ENCODE assay signal across 25 cellular contexts in the genomic region with DNA sequence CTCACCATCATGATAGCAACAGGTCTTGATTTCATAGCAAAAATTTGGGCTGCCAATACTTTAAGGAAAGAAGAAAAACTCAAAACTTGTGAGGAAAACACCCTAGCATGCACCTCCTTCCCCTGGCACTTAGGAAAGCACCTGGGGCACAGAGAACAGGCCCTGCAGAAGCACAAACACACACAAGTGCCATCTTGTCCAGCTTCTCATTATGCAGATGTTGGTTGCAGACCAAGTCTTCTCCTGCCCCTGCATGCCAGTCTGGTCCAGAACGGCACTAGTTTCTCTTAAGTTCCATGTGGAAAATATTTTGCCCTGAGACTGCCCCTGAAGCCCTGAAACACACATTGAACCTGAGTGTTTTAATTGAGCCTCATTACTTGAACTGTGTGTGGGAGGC. TPM values are rescaled to one million over a fixed set of nuclear protein-coding genes. Genes with fewer than 3 reads are reported as not detected.
"Had no signal": no experiment of that assay in that cellular context is flagged by ENCODE, and none has a peak within 500 bp of the region (broad histone marks: within the 10 kb centered on the region; RNA-seq: fewer than 3 reads in every experiment).

No MANE protein-coding gene starts in this region.

- H3K36me3 Mint-ChIP-seq: activated CD4-positive, alpha-beta memory T cell treated with anti-CD3 and anti-CD28 coated beads for 36 hours; activated naive CD8-positive, alpha-beta T cell had no signal

- H3K27me3 Mint-ChIP-seq: activated CD4-positive, alpha-beta memory T cell treated with anti-CD3 and anti-CD28 coated beads for 36 hours; activated naive CD8-positive, alpha-beta T cell had no signal

- H3K27ac Mint-ChIP-seq: activated CD4-positive, alpha-beta memory T cell treated with anti-CD3 and anti-CD28 coated beads for 36 hours; activated CD4-positive, alpha-beta T cell treated with anti-CD3 and anti-CD28 coated beads, Interleukin-2, amount 10 ng/mL, durations not matched to agents 7 days and 5 days; activated naive CD4-positive, alpha-beta T cell treated with anti-CD3 and anti-CD28 coated beads for 36 hours; activated naive CD8-positive, alpha-beta T cell; activated T-helper 17 cell treated with anti-CD3 and anti-CD28 coated beads, Interleukin-2, amount 50 U/mL, for 72 hours had no signal

- ATAC-seq: activated T-helper 17 cell treated with anti-CD3 and anti-CD28 coated beads, Interleukin-2, amount 50 U/mL, for 72 hours had no signal

- H3K9me3 Mint-ChIP-seq: activated CD4-positive, alpha-beta memory T cell treated with anti-CD3 and anti-CD28 coated beads for 36 hours; activated CD4-positive, alpha-beta T cell treated with anti-CD3 and anti-CD28 coated beads, Interleukin-2, amount 10 ng/mL, durations not matched to agents 7 days and 5 days; activated naive CD4-positive, alpha-beta T cell treated with anti-CD3 and anti-CD28 coated beads for 36 hours; activated T-helper 17 cell treated with anti-CD3 and anti-CD28 coated beads, Interleukin-2, amount 50 U/mL, for 72 hours had no signal

- H3K4me3 ChIP-seq: Peyer's patch had no signal

- H3K4me3 Mint-ChIP-seq: activated CD4-positive, alpha-beta memory T cell treated with anti-CD3 and anti-CD28 coated beads for 36 hours; activated CD4-positive, alpha-beta T cell treated with anti-CD3 and anti-CD28 coated beads, Interleukin-2, amount 10 ng/mL, durations not matched to agents 7 days and 5 days; activated naive CD4-positive, alpha-beta T cell treated with anti-CD3 and anti-CD28 coated beads for 36 hours; activated naive CD8-positive, alpha-beta T cell; activated T-helper 17 cell treated with anti-CD3 and anti-CD28 coated beads, Interleukin-2, amount 50 U/mL, for 72 hours had no signal

- H3K4me1 ChIP-seq: Peyer's patch had no signal

- H3K36me3 ChIP-seq: brain microvascular endothelial cell, Peyer's patch had no signal

- H3K9me3 ChIP-seq: Peyer's patch had no signal

- DNase-seq: activated CD4-positive, alpha-beta memory T cell treated with anti-CD3 and anti-CD28 coated beads for 36 hours; activated CD4-positive, alpha-beta T cell treated with anti-CD3 and anti-CD28 coated beads, Interleukin-2, amount 10 ng/mL, durations not matched to agents 7 days and 5 days; activated CD4-positive, CD25-positive, alpha-beta regulatory T cell; activated gamma-delta T cell; activated naive CD4-positive, alpha-beta T cell treated with anti-CD3 and anti-CD28 coated beads for 36 hours; activated T-cell treated with anti-CD3 and anti-CD28 coated beads for 4 hours; activated T-cell treated with anti-CD3 and anti-CD28 coated beads, Interleukin-2, amount 50 U/mL, for 48 hours; brain microvascular endothelial cell; caudate nucleus; Karpas-422; NCI-H1105 treated with DMSO at 0.1 percent for 48 hours; NCI-H1436 treated with DMSO at 0.1 percent for 48 hours; NCI-H187; NCI-H2081; NCI-H510A treated with DMSO at 0.1 percent for 48 hours; NCI-H69; Peyer's patch; SHP77 treated with DMSO at 0.1 percent for 48 hours; T-helper 2 cell; T1000 had no signal

- H3K27me3 ChIP-seq: brain microvascular endothelial cell, Peyer's patch had no signal

- H3K27ac ChIP-seq: brain microvascular endothelial cell, Peyer's patch, VCaP had no signal

RNA-seq across cellular contexts. Expression of a gene that starts 44.9 kb away (rescaled TPM):
- total RNA-seq: activated CD4-positive, alpha-beta memory T cell treated with anti-CD3 and anti-CD28 coated beads for 36 hours; activated CD4-positive, alpha-beta T cell treated with anti-CD3 and anti-CD28 coated beads, Interleukin-2, amount 10 ng/mL, durations not matched to agents 7 days and 5 days; activated CD8-positive, alpha-beta memory T cell treated with anti-CD3 and anti-CD28 coated beads for 36 hours; activated naive CD4-positive, alpha-beta T cell treated with anti-CD3 and anti-CD28 coated beads for 36 hours; Peyer's patch; SK-MEL-5 had no signal
